ENCODE assay signal across 1 cellular context in genomic region chr11:47020793-47021624, GRCh38.
A peak's percentile ranks its signal among the peaks of the same experiment; 100 is the strongest.
TF ChIP-seq lines count a peak whose summit lies in the region.

No MANE protein-coding gene starts in this region.

TF ChIP-seq in H1, 55 proteins besides CTCF, POLR2A, EP300 and RAD21 (continued from another document):
- TF ChIP-seq, protein P1, sequence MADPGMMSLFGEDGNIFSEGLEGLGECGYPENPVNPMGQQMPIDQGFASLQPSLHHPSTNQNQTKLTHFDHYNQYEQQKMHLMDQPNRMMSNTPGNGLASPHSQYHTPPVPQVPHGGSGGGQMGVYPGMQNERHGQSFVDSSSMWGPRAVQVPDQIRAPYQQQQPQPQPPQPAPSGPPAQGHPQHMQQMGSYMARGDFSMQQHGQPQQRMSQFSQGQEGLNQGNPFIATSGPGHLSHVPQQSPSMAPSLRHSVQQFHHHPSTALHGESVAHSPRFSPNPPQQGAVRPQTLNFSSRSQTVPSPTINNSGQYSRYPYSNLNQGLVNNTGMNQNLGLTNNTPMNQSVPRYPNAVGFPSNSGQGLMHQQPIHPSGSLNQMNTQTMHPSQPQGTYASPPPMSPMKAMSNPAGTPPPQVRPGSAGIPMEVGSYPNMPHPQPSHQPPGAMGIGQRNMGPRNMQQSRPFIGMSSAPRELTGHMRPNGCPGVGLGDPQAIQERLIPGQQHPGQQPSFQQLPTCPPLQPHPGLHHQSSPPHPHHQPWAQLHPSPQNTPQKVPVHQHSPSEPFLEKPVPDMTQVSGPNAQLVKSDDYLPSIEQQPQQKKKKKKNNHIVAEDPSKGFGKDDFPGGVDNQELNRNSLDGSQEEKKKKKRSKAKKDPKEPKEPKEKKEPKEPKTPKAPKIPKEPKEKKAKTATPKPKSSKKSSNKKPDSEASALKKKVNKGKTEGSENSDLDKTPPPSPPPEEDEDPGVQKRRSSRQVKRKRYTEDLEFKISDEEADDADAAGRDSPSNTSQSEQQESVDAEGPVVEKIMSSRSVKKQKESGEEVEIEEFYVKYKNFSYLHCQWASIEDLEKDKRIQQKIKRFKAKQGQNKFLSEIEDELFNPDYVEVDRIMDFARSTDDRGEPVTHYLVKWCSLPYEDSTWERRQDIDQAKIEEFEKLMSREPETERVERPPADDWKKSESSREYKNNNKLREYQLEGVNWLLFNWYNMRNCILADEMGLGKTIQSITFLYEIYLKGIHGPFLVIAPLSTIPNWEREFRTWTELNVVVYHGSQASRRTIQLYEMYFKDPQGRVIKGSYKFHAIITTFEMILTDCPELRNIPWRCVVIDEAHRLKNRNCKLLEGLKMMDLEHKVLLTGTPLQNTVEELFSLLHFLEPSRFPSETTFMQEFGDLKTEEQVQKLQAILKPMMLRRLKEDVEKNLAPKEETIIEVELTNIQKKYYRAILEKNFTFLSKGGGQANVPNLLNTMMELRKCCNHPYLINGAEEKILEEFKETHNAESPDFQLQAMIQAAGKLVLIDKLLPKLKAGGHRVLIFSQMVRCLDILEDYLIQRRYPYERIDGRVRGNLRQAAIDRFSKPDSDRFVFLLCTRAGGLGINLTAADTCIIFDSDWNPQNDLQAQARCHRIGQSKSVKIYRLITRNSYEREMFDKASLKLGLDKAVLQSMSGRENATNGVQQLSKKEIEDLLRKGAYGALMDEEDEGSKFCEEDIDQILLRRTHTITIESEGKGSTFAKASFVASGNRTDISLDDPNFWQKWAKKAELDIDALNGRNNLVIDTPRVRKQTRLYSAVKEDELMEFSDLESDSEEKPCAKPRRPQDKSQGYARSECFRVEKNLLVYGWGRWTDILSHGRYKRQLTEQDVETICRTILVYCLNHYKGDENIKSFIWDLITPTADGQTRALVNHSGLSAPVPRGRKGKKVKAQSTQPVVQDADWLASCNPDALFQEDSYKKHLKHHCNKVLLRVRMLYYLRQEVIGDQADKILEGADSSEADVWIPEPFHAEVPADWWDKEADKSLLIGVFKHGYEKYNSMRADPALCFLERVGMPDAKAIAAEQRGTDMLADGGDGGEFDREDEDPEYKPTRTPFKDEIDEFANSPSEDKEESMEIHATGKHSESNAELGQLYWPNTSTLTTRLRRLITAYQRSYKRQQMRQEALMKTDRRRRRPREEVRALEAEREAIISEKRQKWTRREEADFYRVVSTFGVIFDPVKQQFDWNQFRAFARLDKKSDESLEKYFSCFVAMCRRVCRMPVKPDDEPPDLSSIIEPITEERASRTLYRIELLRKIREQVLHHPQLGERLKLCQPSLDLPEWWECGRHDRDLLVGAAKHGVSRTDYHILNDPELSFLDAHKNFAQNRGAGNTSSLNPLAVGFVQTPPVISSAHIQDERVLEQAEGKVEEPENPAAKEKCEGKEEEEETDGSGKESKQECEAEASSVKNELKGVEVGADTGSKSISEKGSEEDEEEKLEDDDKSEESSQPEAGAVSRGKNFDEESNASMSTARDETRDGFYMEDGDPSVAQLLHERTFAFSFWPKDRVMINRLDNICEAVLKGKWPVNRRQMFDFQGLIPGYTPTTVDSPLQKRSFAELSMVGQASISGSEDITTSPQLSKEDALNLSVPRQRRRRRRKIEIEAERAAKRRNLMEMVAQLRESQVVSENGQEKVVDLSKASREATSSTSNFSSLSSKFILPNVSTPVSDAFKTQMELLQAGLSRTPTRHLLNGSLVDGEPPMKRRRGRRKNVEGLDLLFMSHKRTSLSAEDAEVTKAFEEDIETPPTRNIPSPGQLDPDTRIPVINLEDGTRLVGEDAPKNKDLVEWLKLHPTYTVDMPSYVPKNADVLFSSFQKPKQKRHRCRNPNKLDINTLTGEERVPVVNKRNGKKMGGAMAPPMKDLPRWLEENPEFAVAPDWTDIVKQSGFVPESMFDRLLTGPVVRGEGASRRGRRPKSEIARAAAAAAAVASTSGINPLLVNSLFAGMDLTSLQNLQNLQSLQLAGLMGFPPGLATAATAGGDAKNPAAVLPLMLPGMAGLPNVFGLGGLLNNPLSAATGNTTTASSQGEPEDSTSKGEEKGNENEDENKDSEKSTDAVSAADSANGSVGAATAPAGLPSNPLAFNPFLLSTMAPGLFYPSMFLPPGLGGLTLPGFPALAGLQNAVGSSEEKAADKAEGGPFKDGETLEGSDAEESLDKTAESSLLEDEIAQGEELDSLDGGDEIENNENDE (IDR thresholded peaks at IDR 0.05; ENCODE audit: insufficient replicate concordance, low read length), result peak; percentile 40
